1 cellular context compared by ENCODE assay signal in genomic region chr5:68376931-68377330, GRCh38.
TF ChIP-seq lines count a peak whose summit lies in the region.

No MANE protein-coding gene starts in this region.

TF ChIP-seq in GM23338, 12 proteins besides CTCF, POLR2A, EP300 and RAD21 (continued from another document):
- TF ChIP-seq REST (IDR thresholded peaks at IDR 0.05; ENCODE audit: unreplicated experiment) (no peak), NANOG (IDR thresholded peaks at IDR 0.05; ENCODE audit: borderline replicate concordance) (no peak), STAT1 (IDR thresholded peaks at IDR 0.05; ENCODE audit: unreplicated experiment) (no peak), CREB1 (CRISPR knock-in tag; IDR thresholded peaks at IDR 0.05; ENCODE audit: low read depth) (no peak), EZH2 (IDR thresholded peaks at IDR 0.05; ENCODE audit: low read depth, unreplicated experiment) (no peak), ZNF462 (CRISPR knock-in tag; IDR thresholded peaks at IDR 0.05) (no peak), ZNF114 (CRISPR knock-in tag; IDR thresholded peaks at IDR 0.05) (no peak), JUNB (IDR thresholded peaks at IDR 0.05; ENCODE audit: unreplicated experiment) (no peak), EZH2phosphoT487 (IDR thresholded peaks at IDR 0.05; ENCODE audit: unreplicated experiment) (no peak), POLR2AphosphoS5 (IDR thresholded peaks at IDR 0.05; ENCODE audit: low read depth) (no peak), ZNF331 (CRISPR knock-in tag; IDR thresholded peaks at IDR 0.05; ENCODE audit: low read depth) (no peak)
